Comparison of ENCODE assay signal across 8 cellular contexts in genomic region chr1:12339410-12339809, GRCh38.
DNase-seq lines count a peak whose midpoint lies in the region; ATAC-seq and TF ChIP-seq lines count a peak whose summit lies in the region.

No MANE protein-coding gene starts in this region.

- TF ChIP-seq CTCF in SK-N-SH (IDR thresholded peaks at IDR 0.05) (no peak), lower lobe of right lung (IDR thresholded peaks at IDR 0.05) (no peak)

- CTCF ChIA-PET in SK-N-SH (lab: Yijun Ruan, JAX): interaction anchor here (0.7 to 5.1 kb wide), 19 partner anchors 11 to 320 kb away, joined by 3 to 31 read pairs (median 3); partner anchors contain the start of gene DHRS3

- intact Hi-C loops in lower lobe of right lung (cut with DNase I): no loop called here

- TF ChIP-seq RAD21 in SK-N-SH (IDR thresholded peaks at IDR 0.05; ENCODE audit: low read length): 0 out of 2 replicates have a peak, but pooled peaks have one; percentile 23

- H3K27me3 ChIP-seq in SK-N-SH (ENCODE audit: insufficient read depth): no peaks in the 10 kb centered on the region
- no peaks in the 10 kb centered on the region for H3K27me3 ChIP-seq in lower lobe of right lung (ENCODE audit: low read depth)

- peaks cover 44 to 49% of the 10 kb centered on the region in 2 experiments for H3K36me3 ChIP-seq in SK-N-SH (replicated peaks in 1 of 2; ENCODE audit: control insufficient read depth in 1 of 2, insufficient read depth in 2 of 2, low read length in 1 of 2)
- peaks cover 52% of the 10 kb centered on the region for H3K36me3 ChIP-seq in lower lobe of right lung

- ATAC-seq in SK-N-SH treated with all-trans-retinoic acid at 6 μM for 48 hours (no peak; the same call in 2 of the 3 replicates), lower lobe of right lung (no peak), HG03025 (IDR thresholded peaks at IDR 0.05; ENCODE audit: low FRiP score, unreplicated experiment) (no peak), HG03439 (IDR thresholded peaks at IDR 0.05; ENCODE audit: unreplicated experiment) (no peak), GM21515 (IDR thresholded peaks at IDR 0.05; ENCODE audit: unreplicated experiment) (no peak)

- peak; percentile 28 for DNase-seq in SK-N-SH
- DNase-seq in dermis blood vessel endothelial cell: peak; percentile 12
- DNase-seq in lower lobe of right lung: no peak
- DNase-seq in NCI-H2107 (lab: John Stamatoyannopoulos, UW): no peak

- no peaks in the 10 kb centered on the region for H3F3A ChIP-seq in SK-N-SH (replicated peaks; ENCODE audit: insufficient read depth)

- H3K4me1 ChIP-seq in SK-N-SH (ENCODE audit: control insufficient read depth in 1 of 2, insufficient read depth in 2 of 2, low read depth in 1 of 2, low read length in 1 of 2): peaks cover 0 to 32% of the 10 kb centered on the region in 2 experiments; a peak in 2 of 4 replicates
- H3K4me1 ChIP-seq in lower lobe of right lung: peaks cover 32% of the 10 kb centered on the region

- no peak for TF ChIP-seq EP300 in SK-N-SH (IDR thresholded peaks at IDR 0.05; ENCODE audit: borderline replicate concordance in 1 of 2, low read depth in 1 of 2, low read length in 1 of 2)

- POLR2A ChIA-PET in SK-N-SH (lab: Yijun Ruan, JAX): interaction anchor here (0.9 to 1.4 kb wide), 4 partner anchors 11 to 257 kb away, joined by 3 to 5 read pairs (median 4); no protein-coding TSS in a partner anchor

- H2AFZ ChIP-seq in SK-N-SH (ENCODE audit: low read depth): no peak overlapping the region

- H3K4me3 ChIP-seq in SK-N-SH (ENCODE audit: low read depth in 2 of 2, low read length in 1 of 2): no peak overlapping the region
- no peak overlapping the region for H3K4me3 ChIP-seq in lower lobe of right lung

- no peaks in the 10 kb centered on the region for H3K9me2 ChIP-seq in SK-N-SH

- H3K79me2 ChIP-seq in SK-N-SH (ENCODE audit: insufficient read depth): no peaks in the 10 kb centered on the region

- H3K27ac ChIP-seq in SK-N-SH (ENCODE audit: low read depth in 2 of 2, low read length in 1 of 2) (peak overlapping the region in 1 of 2 experiments; percentile 96; a peak in 2 of 4 replicates), lower lobe of right lung (peak overlapping the region; percentile 32)

- 71% methylated on average over 3 of the region's 3 CpGs for WGBS in SK-N-SH (ENCODE audit: low lambda C conversion rate)

- H3K9ac ChIP-seq in SK-N-SH: no peak overlapping the region

- H3K9me3 ChIP-seq in SK-N-SH (no peaks in the 10 kb centered on the region), lower lobe of right lung (no peaks in the 10 kb centered on the region)

- H3K4me2 ChIP-seq in SK-N-SH: no peak overlapping the region

- no peaks in the 10 kb centered on the region for H4K20me1 ChIP-seq in SK-N-SH (ENCODE audit: insufficient read depth)

TF ChIP-seq in SK-N-SH, 30 proteins besides CTCF, POLR2A, EP300 and RAD21:
- TF ChIP-seq MEF2A (IDR thresholded peaks at IDR 0.05; ENCODE audit: borderline replicate concordance, low read depth) (no peak), GABPA (IDR thresholded peaks at IDR 0.05; ENCODE audit: low read depth) (no peak), ELF1 (IDR thresholded peaks at IDR 0.05) (no peak), ZBTB33 (IDR thresholded peaks at IDR 0.05; ENCODE audit: borderline replicate concordance, low read depth) (no peak), SMC3 (IDR thresholded peaks at IDR 0.05; ENCODE audit: low read depth, low read length) (no peak), USF1 (IDR thresholded peaks at IDR 0.05; ENCODE audit: borderline replicate concordance, low read depth) (no peak), RXRA (IDR thresholded peaks at IDR 0.05; ENCODE audit: borderline replicate concordance, low read depth) (no peak), FOXJ3 (CRISPR knock-in tag; IDR thresholded peaks at IDR 0.05) (0 out of 2 replicates have a peak, but pooled peaks have one; percentile 10)
TF ChIP-seq in SK-N-SH: peak in this region for 1.

TF ChIP-seq in SK-N-SH treated with all-trans-retinoic acid at 6 μM for 48 hours, 23 proteins besides CTCF, POLR2A, EP300 and RAD21:
- no peak for TF ChIP-seq ZC3H10 (CRISPR knock-in tag; IDR thresholded peaks at IDR 0.05)
- no peak for TF ChIP-seq TOX (CRISPR knock-in tag; IDR thresholded peaks at IDR 0.05; ENCODE audit: borderline replicate concordance)
- TF ChIP-seq ISL1 (CRISPR knock-in tag; IDR thresholded peaks at IDR 0.05): no peak
- TF ChIP-seq GLIS3 (CRISPR knock-in tag; IDR thresholded peaks at IDR 0.05): no peak
- TF ChIP-seq CSRNP3 (CRISPR knock-in tag; IDR thresholded peaks at IDR 0.05): no peak
- no peak for TF ChIP-seq ZFP30 (CRISPR knock-in tag; IDR thresholded peaks at IDR 0.05)
- TF ChIP-seq BACH2 (CRISPR knock-in tag; IDR thresholded peaks at IDR 0.05; ENCODE audit: borderline replicate concordance): no peak
- no peak for TF ChIP-seq ZFP3 (CRISPR knock-in tag; IDR thresholded peaks at IDR 0.05)
- no peak for TF ChIP-seq CREB5 (CRISPR knock-in tag; IDR thresholded peaks at IDR 0.05; ENCODE audit: low read depth)
- no peak for TF ChIP-seq POU6F1 (CRISPR knock-in tag; IDR thresholded peaks at IDR 0.05; ENCODE audit: borderline replicate concordance, low read depth)
- no peak for TF ChIP-seq TCF4 (CRISPR knock-in tag; IDR thresholded peaks at IDR 0.05; ENCODE audit: borderline replicate concordance)
- TF ChIP-seq RARB (CRISPR knock-in tag; IDR thresholded peaks at IDR 0.05): no peak
- no peak for TF ChIP-seq ZNF70 (CRISPR knock-in tag; IDR thresholded peaks at IDR 0.05)
- no peak for TF ChIP-seq CSDC2 (CRISPR knock-in tag; IDR thresholded peaks at IDR 0.05)

Comparison
In these comparisons a context has a peak if more than half of its experiments do, and no peak if none do; other contexts are left out.
1. DNase-seq: peak in SK-N-SH (single experiment) and dermis blood vessel endothelial cell (single experiment); none in lower lobe of right lung (single experiment) and NCI-H2107 (single experiment).